Comparison of ENCODE assay signal across 1 cellular context in the genomic region with DNA sequence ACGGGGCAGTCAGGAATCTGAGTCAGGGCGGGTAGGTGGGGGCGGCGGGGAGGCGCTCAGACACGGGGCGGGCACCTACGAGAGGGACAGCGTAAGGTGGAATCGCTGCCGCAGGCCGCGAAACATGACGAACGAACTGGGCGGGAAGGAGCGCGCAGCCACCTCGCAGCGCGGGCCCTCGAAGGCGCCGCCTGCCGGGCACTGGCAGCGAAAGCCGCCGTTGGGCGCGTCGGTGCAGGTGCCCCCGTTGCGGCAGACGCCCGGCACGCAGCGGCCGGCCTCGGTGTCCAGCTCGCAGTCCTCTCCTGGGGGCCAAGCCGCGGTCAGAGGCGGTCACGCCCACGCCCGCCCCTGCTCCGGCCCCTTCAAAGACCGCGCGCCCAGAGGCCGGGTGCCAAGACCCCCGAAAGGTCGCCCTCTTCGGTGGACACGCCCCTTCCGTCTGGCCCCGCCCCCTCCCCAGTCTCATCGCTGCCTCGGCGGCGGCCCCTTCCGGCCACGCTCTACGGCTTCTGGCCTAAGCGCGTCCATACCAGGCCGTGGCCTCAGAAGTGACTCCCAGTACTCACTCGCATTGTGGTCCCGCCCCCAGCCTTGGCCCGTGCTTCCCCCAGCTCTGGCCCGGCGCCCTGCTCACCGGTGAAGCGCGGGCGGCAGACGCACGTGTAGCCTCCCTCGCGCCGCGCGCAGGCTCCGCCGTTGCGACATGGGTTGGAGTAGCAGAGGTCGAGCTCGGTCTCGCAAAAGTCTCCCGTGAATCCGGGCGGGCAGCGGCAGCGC.
TF ChIP-seq lines count a peak whose summit lies in the region.

No MANE protein-coding gene starts in this region.

TF ChIP-seq in HepG2, 621 proteins besides CTCF, POLR2A, EP300 and RAD21 (continues in another document):
- TF ChIP-seq, protein P1, sequence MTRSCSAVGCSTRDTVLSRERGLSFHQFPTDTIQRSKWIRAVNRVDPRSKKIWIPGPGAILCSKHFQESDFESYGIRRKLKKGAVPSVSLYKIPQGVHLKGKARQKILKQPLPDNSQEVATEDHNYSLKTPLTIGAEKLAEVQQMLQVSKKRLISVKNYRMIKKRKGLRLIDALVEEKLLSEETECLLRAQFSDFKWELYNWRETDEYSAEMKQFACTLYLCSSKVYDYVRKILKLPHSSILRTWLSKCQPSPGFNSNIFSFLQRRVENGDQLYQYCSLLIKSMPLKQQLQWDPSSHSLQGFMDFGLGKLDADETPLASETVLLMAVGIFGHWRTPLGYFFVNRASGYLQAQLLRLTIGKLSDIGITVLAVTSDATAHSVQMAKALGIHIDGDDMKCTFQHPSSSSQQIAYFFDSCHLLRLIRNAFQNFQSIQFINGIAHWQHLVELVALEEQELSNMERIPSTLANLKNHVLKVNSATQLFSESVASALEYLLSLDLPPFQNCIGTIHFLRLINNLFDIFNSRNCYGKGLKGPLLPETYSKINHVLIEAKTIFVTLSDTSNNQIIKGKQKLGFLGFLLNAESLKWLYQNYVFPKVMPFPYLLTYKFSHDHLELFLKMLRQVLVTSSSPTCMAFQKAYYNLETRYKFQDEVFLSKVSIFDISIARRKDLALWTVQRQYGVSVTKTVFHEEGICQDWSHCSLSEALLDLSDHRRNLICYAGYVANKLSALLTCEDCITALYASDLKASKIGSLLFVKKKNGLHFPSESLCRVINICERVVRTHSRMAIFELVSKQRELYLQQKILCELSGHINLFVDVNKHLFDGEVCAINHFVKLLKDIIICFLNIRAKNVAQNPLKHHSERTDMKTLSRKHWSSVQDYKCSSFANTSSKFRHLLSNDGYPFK (CRISPR knock-in tag; IDR thresholded peaks at IDR 0.05; ENCODE audit: borderline replicate concordance): no peak
- TF ChIP-seq, protein P2, sequence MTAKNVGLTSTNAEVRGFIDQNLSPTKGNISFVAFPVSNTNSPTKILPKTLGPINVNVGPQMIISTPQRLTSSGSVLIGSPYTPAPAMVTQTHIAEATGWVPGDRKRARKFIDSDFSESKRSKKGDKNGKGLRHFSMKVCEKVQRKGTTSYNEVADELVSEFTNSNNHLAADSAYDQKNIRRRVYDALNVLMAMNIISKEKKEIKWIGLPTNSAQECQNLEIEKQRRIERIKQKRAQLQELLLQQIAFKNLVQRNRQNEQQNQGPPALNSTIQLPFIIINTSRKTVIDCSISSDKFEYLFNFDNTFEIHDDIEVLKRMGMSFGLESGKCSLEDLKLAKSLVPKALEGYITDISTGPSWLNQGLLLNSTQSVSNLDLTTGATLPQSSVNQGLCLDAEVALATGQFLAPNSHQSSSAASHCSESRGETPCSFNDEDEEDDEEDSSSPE (CRISPR knock-in tag; IDR thresholded peaks at IDR 0.05): peak; percentile 80
- TF ChIP-seq ZBTB38 (CRISPR knock-in tag; IDR thresholded peaks at IDR 0.05): no peak; the same call in 1 of the 2 replicates
- no peak for TF ChIP-seq GFI1 (CRISPR knock-in tag; IDR thresholded peaks at IDR 0.05; ENCODE audit: borderline replicate concordance)
- TF ChIP-seq, protein P3, sequence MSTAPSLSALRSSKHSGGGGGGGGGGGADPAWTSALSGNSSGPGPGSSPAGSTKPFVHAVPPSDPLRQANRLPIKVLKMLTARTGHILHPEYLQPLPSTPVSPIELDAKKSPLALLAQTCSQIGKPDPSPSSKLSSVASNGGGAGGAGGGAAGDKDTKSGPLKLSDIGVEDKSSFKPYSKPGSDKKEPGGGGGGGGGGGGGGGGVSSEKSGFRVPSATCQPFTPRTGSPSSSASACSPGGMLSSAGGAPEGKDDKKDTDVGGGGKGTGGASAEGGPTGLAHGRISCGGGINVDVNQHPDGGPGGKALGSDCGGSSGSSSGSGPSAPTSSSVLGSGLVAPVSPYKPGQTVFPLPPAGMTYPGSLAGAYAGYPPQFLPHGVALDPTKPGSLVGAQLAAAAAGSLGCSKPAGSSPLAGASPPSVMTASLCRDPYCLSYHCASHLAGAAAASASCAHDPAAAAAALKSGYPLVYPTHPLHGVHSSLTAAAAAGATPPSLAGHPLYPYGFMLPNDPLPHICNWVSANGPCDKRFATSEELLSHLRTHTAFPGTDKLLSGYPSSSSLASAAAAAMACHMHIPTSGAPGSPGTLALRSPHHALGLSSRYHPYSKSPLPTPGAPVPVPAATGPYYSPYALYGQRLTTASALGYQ (CRISPR knock-in tag; IDR thresholded peaks at IDR 0.05): no peak
- TF ChIP-seq ZFP90 (CRISPR knock-in tag; IDR thresholded peaks at IDR 0.05; ENCODE audit: borderline replicate concordance): no peak
- TF ChIP-seq ZFX (CRISPR knock-in tag; IDR thresholded peaks at IDR 0.05; ENCODE audit: low read depth): peak; percentile 38; the same call in 1 of the 2 replicates
- TF ChIP-seq CBX5 (CRISPR knock-in tag; IDR thresholded peaks at IDR 0.05; ENCODE audit: borderline replicate concordance): no peak
- TF ChIP-seq HOXA3 (CRISPR knock-in tag; IDR thresholded peaks at IDR 0.05): peak; percentile 53
- 0 out of 2 replicates have a peak, but pooled peaks have one; percentile 61 for TF ChIP-seq ZSCAN20 (CRISPR knock-in tag; IDR thresholded peaks at IDR 0.05; ENCODE audit: borderline replicate concordance)
- no peak for TF ChIP-seq MYNN (CRISPR knock-in tag; IDR thresholded peaks at IDR 0.05; ENCODE audit: low read depth)
- TF ChIP-seq NRL (CRISPR knock-in tag; IDR thresholded peaks at IDR 0.05; ENCODE audit: borderline replicate concordance): peak; percentile 49; the same call in 1 of the 2 replicates
- TF ChIP-seq SPEN (CRISPR knock-in tag; IDR thresholded peaks at IDR 0.05; ENCODE audit: low read depth): peak; percentile 16; the same call in 1 of the 2 replicates
- no peak for TF ChIP-seq ZMAT3 (CRISPR knock-in tag; conservative IDR thresholded peaks at IDR 0.05)
- peak; percentile 56; the same call in 1 of the 2 replicates for TF ChIP-seq ZNF607 (CRISPR knock-in tag; IDR thresholded peaks at IDR 0.05; ENCODE audit: borderline replicate concordance)
- TF ChIP-seq, protein P4, sequence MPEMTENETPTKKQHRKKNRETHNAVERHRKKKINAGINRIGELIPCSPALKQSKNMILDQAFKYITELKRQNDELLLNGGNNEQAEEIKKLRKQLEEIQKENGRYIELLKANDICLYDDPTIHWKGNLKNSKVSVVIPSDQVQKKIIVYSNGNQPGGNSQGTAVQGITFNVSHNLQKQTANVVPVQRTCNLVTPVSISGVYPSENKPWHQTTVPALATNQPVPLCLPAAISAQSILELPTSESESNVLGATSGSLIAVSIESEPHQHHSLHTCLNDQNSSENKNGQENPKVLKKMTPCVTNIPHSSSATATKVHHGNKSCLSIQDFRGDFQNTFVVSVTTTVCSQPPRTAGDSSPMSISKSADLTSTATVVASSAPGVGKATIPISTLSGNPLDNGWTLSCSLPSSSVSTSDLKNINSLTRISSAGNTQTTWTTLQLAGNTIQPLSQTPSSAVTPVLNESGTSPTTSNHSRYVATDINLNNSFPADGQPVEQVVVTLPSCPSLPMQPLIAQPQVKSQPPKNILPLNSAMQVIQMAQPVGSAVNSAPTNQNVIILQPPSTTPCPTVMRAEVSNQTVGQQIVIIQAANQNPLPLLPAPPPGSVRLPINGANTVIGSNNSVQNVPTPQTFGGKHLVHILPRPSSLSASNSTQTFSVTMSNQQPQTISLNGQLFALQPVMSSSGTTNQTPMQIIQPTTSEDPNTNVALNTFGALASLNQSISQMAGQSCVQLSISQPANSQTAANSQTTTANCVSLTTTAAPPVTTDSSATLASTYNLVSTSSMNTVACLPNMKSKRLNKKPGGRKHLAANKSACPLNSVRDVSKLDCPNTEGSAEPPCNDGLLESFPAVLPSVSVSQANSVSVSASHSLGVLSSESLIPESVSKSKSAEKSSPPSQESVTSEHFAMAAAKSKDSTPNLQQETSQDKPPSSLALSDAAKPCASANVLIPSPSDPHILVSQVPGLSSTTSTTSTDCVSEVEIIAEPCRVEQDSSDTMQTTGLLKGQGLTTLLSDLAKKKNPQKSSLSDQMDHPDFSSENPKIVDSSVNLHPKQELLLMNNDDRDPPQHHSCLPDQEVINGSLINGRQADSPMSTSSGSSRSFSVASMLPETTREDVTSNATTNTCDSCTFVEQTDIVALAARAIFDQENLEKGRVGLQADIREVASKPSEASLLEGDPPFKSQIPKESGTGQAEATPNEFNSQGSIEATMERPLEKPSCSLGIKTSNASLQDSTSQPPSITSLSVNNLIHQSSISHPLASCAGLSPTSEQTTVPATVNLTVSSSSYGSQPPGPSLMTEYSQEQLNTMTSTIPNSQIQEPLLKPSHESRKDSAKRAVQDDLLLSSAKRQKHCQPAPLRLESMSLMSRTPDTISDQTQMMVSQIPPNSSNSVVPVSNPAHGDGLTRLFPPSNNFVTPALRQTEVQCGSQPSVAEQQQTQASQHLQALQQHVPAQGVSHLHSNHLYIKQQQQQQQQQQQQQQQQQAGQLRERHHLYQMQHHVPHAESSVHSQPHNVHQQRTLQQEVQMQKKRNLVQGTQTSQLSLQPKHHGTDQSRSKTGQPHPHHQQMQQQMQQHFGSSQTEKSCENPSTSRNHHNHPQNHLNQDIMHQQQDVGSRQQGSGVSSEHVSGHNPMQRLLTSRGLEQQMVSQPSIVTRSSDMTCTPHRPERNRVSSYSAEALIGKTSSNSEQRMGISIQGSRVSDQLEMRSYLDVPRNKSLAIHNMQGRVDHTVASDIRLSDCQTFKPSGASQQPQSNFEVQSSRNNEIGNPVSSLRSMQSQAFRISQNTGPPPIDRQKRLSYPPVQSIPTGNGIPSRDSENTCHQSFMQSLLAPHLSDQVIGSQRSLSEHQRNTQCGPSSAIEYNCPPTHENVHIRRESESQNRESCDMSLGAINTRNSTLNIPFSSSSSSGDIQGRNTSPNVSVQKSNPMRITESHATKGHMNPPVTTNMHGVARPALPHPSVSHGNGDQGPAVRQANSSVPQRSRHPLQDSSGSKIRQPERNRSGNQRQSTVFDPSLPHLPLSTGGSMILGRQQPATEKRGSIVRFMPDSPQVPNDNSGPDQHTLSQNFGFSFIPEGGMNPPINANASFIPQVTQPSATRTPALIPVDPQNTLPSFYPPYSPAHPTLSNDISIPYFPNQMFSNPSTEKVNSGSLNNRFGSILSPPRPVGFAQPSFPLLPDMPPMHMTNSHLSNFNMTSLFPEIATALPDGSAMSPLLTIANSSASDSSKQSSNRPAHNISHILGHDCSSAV (CRISPR knock-in tag; IDR thresholded peaks at IDR 0.05; ENCODE audit: borderline replicate concordance): no peak
- TF ChIP-seq HNRNPLL (IDR thresholded peaks at IDR 0.05; ENCODE audit: low read depth, low read length, poor library complexity, severe bottlenecking): peak; percentile 37
- no peak for TF ChIP-seq FOXA1 (IDR thresholded peaks at IDR 0.05)
- no peak for TF ChIP-seq FOXA1 (CRISPR knock-in tag; IDR thresholded peaks at IDR 0.05)
- TF ChIP-seq, protein P5, sequence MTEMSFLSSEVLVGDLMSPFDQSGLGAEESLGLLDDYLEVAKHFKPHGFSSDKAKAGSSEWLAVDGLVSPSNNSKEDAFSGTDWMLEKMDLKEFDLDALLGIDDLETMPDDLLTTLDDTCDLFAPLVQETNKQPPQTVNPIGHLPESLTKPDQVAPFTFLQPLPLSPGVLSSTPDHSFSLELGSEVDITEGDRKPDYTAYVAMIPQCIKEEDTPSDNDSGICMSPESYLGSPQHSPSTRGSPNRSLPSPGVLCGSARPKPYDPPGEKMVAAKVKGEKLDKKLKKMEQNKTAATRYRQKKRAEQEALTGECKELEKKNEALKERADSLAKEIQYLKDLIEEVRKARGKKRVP (CRISPR knock-in tag; IDR thresholded peaks at IDR 0.05): no peak
- TF ChIP-seq FOXA3 (CRISPR knock-in tag; IDR thresholded peaks at IDR 0.05): peak; percentile 9; the same call in 1 of the 2 replicates
- TF ChIP-seq, protein P6, sequence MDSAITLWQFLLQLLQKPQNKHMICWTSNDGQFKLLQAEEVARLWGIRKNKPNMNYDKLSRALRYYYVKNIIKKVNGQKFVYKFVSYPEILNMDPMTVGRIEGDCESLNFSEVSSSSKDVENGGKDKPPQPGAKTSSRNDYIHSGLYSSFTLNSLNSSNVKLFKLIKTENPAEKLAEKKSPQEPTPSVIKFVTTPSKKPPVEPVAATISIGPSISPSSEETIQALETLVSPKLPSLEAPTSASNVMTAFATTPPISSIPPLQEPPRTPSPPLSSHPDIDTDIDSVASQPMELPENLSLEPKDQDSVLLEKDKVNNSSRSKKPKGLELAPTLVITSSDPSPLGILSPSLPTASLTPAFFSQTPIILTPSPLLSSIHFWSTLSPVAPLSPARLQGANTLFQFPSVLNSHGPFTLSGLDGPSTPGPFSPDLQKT (CRISPR knock-in tag; IDR thresholded peaks at IDR 0.05; ENCODE audit: borderline replicate concordance): no peak
- no peak for TF ChIP-seq ZNF451 (CRISPR knock-in tag; IDR thresholded peaks at IDR 0.05)
- no peak for TF ChIP-seq ZSCAN30 (CRISPR knock-in tag; IDR thresholded peaks at IDR 0.05)
- no peak for TF ChIP-seq ZNF567 (CRISPR knock-in tag; IDR thresholded peaks at IDR 0.05; ENCODE audit: borderline replicate concordance)
- peak; percentile 44; the same call in 1 of the 2 replicates for TF ChIP-seq MED1 (CRISPR knock-in tag; IDR thresholded peaks at IDR 0.05)
- TF ChIP-seq MAF1 (CRISPR knock-in tag; IDR thresholded peaks at IDR 0.05; ENCODE audit: borderline replicate concordance): no peak
- TF ChIP-seq, protein P7, sequence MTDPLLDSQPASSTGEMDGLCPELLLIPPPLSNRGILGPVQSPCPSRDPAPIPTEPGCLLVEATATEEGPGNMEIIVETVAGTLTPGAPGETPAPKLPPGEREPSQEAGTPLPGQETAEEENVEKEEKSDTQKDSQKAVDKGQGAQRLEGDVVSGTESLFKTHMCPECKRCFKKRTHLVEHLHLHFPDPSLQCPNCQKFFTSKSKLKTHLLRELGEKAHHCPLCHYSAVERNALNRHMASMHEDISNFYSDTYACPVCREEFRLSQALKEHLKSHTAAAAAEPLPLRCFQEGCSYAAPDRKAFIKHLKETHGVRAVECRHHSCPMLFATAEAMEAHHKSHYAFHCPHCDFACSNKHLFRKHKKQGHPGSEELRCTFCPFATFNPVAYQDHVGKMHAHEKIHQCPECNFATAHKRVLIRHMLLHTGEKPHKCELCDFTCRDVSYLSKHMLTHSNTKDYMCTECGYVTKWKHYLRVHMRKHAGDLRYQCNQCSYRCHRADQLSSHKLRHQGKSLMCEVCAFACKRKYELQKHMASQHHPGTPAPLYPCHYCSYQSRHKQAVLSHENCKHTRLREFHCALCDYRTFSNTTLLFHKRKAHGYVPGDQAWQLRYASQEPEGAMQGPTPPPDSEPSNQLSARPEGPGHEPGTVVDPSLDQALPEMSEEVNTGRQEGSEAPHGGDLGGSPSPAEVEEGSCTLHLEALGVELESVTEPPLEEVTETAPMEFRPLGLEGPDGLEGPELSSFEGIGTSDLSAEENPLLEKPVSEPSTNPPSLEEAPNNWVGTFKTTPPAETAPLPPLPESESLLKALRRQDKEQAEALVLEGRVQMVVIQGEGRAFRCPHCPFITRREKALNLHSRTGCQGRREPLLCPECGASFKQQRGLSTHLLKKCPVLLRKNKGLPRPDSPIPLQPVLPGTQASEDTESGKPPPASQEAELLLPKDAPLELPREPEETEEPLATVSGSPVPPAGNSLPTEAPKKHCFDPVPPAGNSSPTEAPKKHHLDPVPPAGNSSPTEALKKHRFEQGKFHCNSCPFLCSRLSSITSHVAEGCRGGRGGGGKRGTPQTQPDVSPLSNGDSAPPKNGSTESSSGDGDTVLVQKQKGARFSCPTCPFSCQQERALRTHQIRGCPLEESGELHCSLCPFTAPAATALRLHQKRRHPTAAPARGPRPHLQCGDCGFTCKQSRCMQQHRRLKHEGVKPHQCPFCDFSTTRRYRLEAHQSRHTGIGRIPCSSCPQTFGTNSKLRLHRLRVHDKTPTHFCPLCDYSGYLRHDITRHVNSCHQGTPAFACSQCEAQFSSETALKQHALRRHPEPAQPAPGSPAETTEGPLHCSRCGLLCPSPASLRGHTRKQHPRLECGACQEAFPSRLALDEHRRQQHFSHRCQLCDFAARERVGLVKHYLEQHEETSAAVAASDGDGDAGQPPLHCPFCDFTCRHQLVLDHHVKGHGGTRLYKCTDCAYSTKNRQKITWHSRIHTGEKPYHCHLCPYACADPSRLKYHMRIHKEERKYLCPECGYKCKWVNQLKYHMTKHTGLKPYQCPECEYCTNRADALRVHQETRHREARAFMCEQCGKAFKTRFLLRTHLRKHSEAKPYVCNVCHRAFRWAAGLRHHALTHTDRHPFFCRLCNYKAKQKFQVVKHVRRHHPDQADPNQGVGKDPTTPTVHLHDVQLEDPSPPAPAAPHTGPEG (CRISPR knock-in tag; IDR thresholded peaks at IDR 0.05): no peak
